ENCODE assay signal across 21 cellular contexts in genomic region chr2:230578106-230578505, GRCh38.
A peak's percentile ranks its signal among the peaks of the same experiment; 100 is the strongest.
DNase-seq lines count a peak whose midpoint lies in the region; ATAC-seq, FAIRE-seq and TF ChIP-seq lines count a peak whose summit lies in the region.
"Had no signal": no experiment of that assay in that cellular context is flagged by ENCODE, and none has a peak within 500 bp of the region (broad histone marks: within the 10 kb centered on the region; RNA-seq: fewer than 3 reads in every experiment).

No MANE protein-coding gene starts in this region.

- peaks cover 23% of the 10 kb centered on the region for H3K9me3 Mint-ChIP-seq in activated T-helper 17 cell treated with anti-CD3 and anti-CD28 coated beads, Interleukin-2, amount 50 U/mL, for 72 hours

- DNase-seq in CD1c-positive myeloid dendritic cell (ENCODE audit: extremely low spot score) (peak; percentile 45), HT1080 (ENCODE audit: low read depth) (peak; percentile 74), COLO829 (ENCODE audit: low spot score) (no peak), MG63 (no peak), testis (no peak), urothelium cell line (ENCODE audit: low spot score) (no peak)
- DNase-seq: activated naive CD4-positive, alpha-beta T cell treated with anti-CD3 and anti-CD28 coated beads, Interleukin-2, amount 50 U/mL, for 16 hours; activated T-cell treated with anti-CD3 and anti-CD28 coated beads for 4 hours; endodermal cell; H7; NCI-H1694 treated with DMSO at 0.1 percent for 48 hours; NCI-H2227 treated with DMSO at 0.1 percent for 48 hours; NCI-H82; occipital lobe; right lobe of liver; stimulated activated naive CD8-positive, alpha-beta T cell treated with anti-CD3 and anti-CD28 coated beads, Interleukin-15, Interleukin-2, amounts not matched to agents 100 U/mL and 50 U/mL, for 24 hours; upper lobe of left lung had no signal

- H3K4me1 Mint-ChIP-seq in activated T-helper 17 cell treated with anti-CD3 and anti-CD28 coated beads, Interleukin-2, amount 50 U/mL, for 72 hours, result peaks cover 21% of the 10 kb centered on the region
- H3K4me1 Mint-ChIP-seq: endodermal cell had no signal

- H3K4me3 ChIP-seq in MG63 (no peak overlapping the region), testis (no peak overlapping the region)
- H3K4me3 ChIP-seq: lung, right lobe of liver, upper lobe of left lung had no signal

- no peaks in the 10 kb centered on the region for H3K36me3 ChIP-seq in MG63
- no peaks in the 10 kb centered on the region for H3K36me3 ChIP-seq in testis (ENCODE audit: low read depth, missing control alignments)
- H3K36me3 ChIP-seq: right lobe of liver, upper lobe of left lung had no signal

- no peak for TF ChIP-seq POLR2A in testis (IDR thresholded peaks at IDR 0.05)

- 33 to 40% methylated on average over 2 of the region's 2 CpGs for WGBS in testis, 2 donors

- H3K27ac Mint-ChIP-seq in activated T-helper 17 cell treated with anti-CD3 and anti-CD28 coated beads, Interleukin-2, amount 50 U/mL, for 72 hours, result no peak overlapping the region
- H3K27ac Mint-ChIP-seq: endodermal cell had no signal

- no peak overlapping the region for H3K4me3 Mint-ChIP-seq in activated T-helper 17 cell treated with anti-CD3 and anti-CD28 coated beads, Interleukin-2, amount 50 U/mL, for 72 hours
- H3K4me3 Mint-ChIP-seq: endodermal cell had no signal

- H3K27me3 Mint-ChIP-seq in activated T-helper 17 cell treated with anti-CD3 and anti-CD28 coated beads, Interleukin-2, amount 50 U/mL, for 72 hours, result no peaks in the 10 kb centered on the region

- H3K27me3 ChIP-seq in MG63 (no peaks in the 10 kb centered on the region), testis (no peaks in the 10 kb centered on the region)
- H3K27me3 ChIP-seq: right lobe of liver, upper lobe of left lung had no signal

- TF ChIP-seq CTCF in testis (IDR thresholded peaks at IDR 0.05), result no peak

- no peaks in the 10 kb centered on the region for H3K4me1 ChIP-seq in testis
- H3K4me1 ChIP-seq: right lobe of liver, upper lobe of left lung had no signal

- FAIRE-seq in urothelium cell line (lab: Jason Lieb, UNC), result no peak
- FAIRE-seq: islet of Langerhans had no signal

- peak; percentile 54 for ATAC-seq in GM18868 (IDR thresholded peaks at IDR 0.05; ENCODE audit: unreplicated experiment)
- ATAC-seq in activated T-helper 17 cell treated with anti-CD3 and anti-CD28 coated beads, Interleukin-2, amount 50 U/mL, for 72 hours (replicated peaks), result peak; percentile 18
- ATAC-seq: right lobe of liver; stimulated activated naive CD8-positive, alpha-beta T cell treated with anti-CD3 and anti-CD28 coated beads, Interleukin-15, Interleukin-2, amounts not matched to agents 100 U/mL and 50 U/mL, for 24 hours had no signal

- H3K27ac ChIP-seq in testis, result no peak overlapping the region
- H3K27ac ChIP-seq: right lobe of liver, upper lobe of left lung had no signal

- no peaks in the 10 kb centered on the region for H3K9me3 ChIP-seq in MG63
- H3K9me3 ChIP-seq in testis, result no peaks in the 10 kb centered on the region
- H3K9me3 ChIP-seq: right lobe of liver, upper lobe of left lung had no signal

- intact Hi-C loops in testis (cut with DNase I; ENCODE audit: low total_unique reads), result no loop called here

- H3K36me3 Mint-ChIP-seq in activated T-helper 17 cell treated with anti-CD3 and anti-CD28 coated beads, Interleukin-2, amount 50 U/mL, for 72 hours (ENCODE audit: low read depth), result no peaks in the 10 kb centered on the region

Comparison
In these comparisons a context has a peak if more than half of its experiments do, and no peak if none do; other contexts are left out.
1. DNase-seq: peak in CD1c-positive myeloid dendritic cell (single experiment) and HT1080 (single experiment); none in COLO829 (single experiment), MG63 (single experiment), testis (single experiment) and urothelium cell line (single experiment).